ENCODE assay signal across 1 cellular context in the genomic region with DNA sequence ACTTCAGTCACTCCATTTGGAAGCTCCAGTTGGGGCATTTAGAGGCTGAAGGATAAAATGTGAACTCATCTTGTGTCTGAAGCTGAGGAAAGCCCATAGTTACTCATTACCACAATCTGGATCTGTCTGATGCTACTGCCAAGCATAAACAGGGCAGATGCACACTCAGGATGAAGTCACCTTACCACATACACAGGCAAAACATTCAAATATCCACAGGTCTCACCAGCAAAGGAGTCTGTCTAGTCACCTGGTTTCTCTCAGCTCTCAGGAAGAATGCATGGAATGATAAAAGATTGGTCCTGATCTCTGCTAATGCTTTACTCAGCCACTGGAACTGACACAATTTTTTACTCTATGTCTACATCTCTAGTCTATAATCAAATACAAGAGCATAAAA.
TF ChIP-seq lines count a peak whose summit lies in the region.

No MANE protein-coding gene starts in this region.

TF ChIP-seq in IMR-90, 13 proteins besides CTCF, POLR2A, EP300 and RAD21:
- peak; percentile 31; the same call in 1 of the 2 replicates for TF ChIP-seq CEBPB (IDR thresholded peaks at IDR 0.05; ENCODE audit: low read depth, low read length)
- peak; percentile 78 for TF ChIP-seq RFX5 (IDR thresholded peaks at IDR 0.05; ENCODE audit: low read depth, low read length)
- no peak; the same call in 1 of the 2 replicates for TF ChIP-seq MAFK (IDR thresholded peaks at IDR 0.05; ENCODE audit: low read depth, low read length)
- TF ChIP-seq FOS (IDR thresholded peaks at IDR 0.05; ENCODE audit: low read depth, low read length) = peak; percentile 86
- 0 out of 2 replicates have a peak, but pooled peaks have one; percentile 33 for TF ChIP-seq NFE2L2 (IDR thresholded peaks at IDR 0.05; ENCODE audit: low read depth, low read length)
- no peak for TF ChIP-seq MXI1 (IDR thresholded peaks at IDR 0.05; ENCODE audit: borderline replicate concordance, low read depth, low read length)
- TF ChIP-seq SMC3 (IDR thresholded peaks at IDR 0.05; ENCODE audit: low read depth, low read length) = no peak
- peak; percentile 20; the same call in 1 of the 2 replicates for TF ChIP-seq BHLHE40 (IDR thresholded peaks at IDR 0.05; ENCODE audit: low read depth, low read length)
- TF ChIP-seq RCOR1 (IDR thresholded peaks at IDR 0.05; ENCODE audit: insufficient replicate concordance, low read length) = no peak
- no peak for TF ChIP-seq MAZ (IDR thresholded peaks at IDR 0.05; ENCODE audit: borderline replicate concordance, low read depth, low read length)
TF ChIP-seq in IMR-90: peak in this region for 5.
